19 cellular contexts compared by ENCODE assay signal in genomic region chr10:94902570-94902969, GRCh38. TPM values are rescaled to one million over a fixed set of nuclear protein-coding genes. Genes with fewer than 3 reads are reported as not detected.
DNase-seq lines count a peak whose midpoint lies in the region; ATAC-seq and TF ChIP-seq lines count a peak whose summit lies in the region.
"Had no signal": no experiment of that assay in that cellular context is flagged by ENCODE, and none has a peak within 500 bp of the region (broad histone marks: within the 10 kb centered on the region; RNA-seq: fewer than 3 reads in every experiment).

No MANE protein-coding gene starts in this region.

- ATAC-seq in GM19395 (IDR thresholded peaks at IDR 0.05; ENCODE audit: unreplicated experiment): peak; percentile 72
- ATAC-seq in HG03354 (IDR thresholded peaks at IDR 0.05; ENCODE audit: poor library complexity, severe bottlenecking, unreplicated experiment): peak; percentile 84
- ATAC-seq in HG03442 (IDR thresholded peaks at IDR 0.05; ENCODE audit: unreplicated experiment): no peak
- ATAC-seq in HG03571 (IDR thresholded peaks at IDR 0.05; ENCODE audit: unreplicated experiment): no peak
- ATAC-seq: activated T-cell treated with anti-CD3 and anti-CD28 coated beads, Interleukin-2, amount 50 U/mL, for 72 hours had no signal

- no peak overlapping the region for H3K4me3 ChIP-seq in epithelial cell of proximal tubule (ENCODE audit: low read depth, low read length)
- H3K4me3 ChIP-seq: BLaER1 treated with 17β-estradiol and CSF1 and Interleukin-3, amounts not matched to agents 10 nM and 100 nM; SJSA1 had no signal

- TF ChIP-seq CTCF in epithelial cell of proximal tubule (conservative IDR thresholded peaks at IDR 0.05; ENCODE audit: low read depth, low read length): no peak
- no peak for TF ChIP-seq CTCF in nephron (IDR thresholded peaks at IDR 0.05; ENCODE audit: unreplicated experiment in 3 of 3)

- no peak overlapping the region for H3K4me3 Mint-ChIP-seq in nephron
- H3K4me3 Mint-ChIP-seq: activated naive CD8-positive, alpha-beta T cell treated with anti-CD3 and anti-CD28 coated beads, Interleukin-2, amount 10 ng/mL, durations not matched to agents 7 days and 5 days; activated T-cell treated with anti-CD3 and anti-CD28 coated beads, Interleukin-2, amount 50 U/mL, for 72 hours; central memory CD8-positive, alpha-beta T cell; endodermal cell had no signal

- no peaks in the 10 kb centered on the region for H3K27me3 Mint-ChIP-seq in nephron (ENCODE audit: low read depth)
- H3K27me3 Mint-ChIP-seq: activated naive CD8-positive, alpha-beta T cell treated with anti-CD3 and anti-CD28 coated beads, Interleukin-2, amount 10 ng/mL, durations not matched to agents 7 days and 5 days; central memory CD8-positive, alpha-beta T cell had no signal

- no peaks in the 10 kb centered on the region for H3K4me1 Mint-ChIP-seq in nephron
- H3K4me1 Mint-ChIP-seq: activated naive CD8-positive, alpha-beta T cell treated with anti-CD3 and anti-CD28 coated beads, Interleukin-2, amount 10 ng/mL, durations not matched to agents 7 days and 5 days; central memory CD8-positive, alpha-beta T cell; endodermal cell had no signal

- DNase-seq in epithelial cell of proximal tubule (ENCODE audit: low read depth) (peak; percentile 97), inferior parietal cortex (ENCODE audit: extremely low spot score) (no peak)
- no peak for DNase-seq in effector CD8-positive, alpha-beta T cell (lab: John Stamatoyannopoulos, UW)
- DNase-seq: activated CD4-positive, alpha-beta T cell treated with anti-CD3 and anti-CD28 coated beads, Interleukin-2, amount 50 U/mL, for 4 hours; activated naive CD8-positive, alpha-beta T cell treated with anti-CD3 and anti-CD28 coated beads, Interleukin-2, amount 10 ng/mL, durations not matched to agents 7 days and 5 days; activated T-cell treated with anti-CD3 and anti-CD28 coated beads, Interleukin-2, amount 50 U/mL, for 72 hours; DMS79; endodermal cell; MV-4-11 had no signal

- no peaks in the 10 kb centered on the region for H3K36me3 Mint-ChIP-seq in nephron (ENCODE audit: low read depth)
- H3K36me3 Mint-ChIP-seq: activated naive CD8-positive, alpha-beta T cell treated with anti-CD3 and anti-CD28 coated beads, Interleukin-2, amount 10 ng/mL, durations not matched to agents 7 days and 5 days had no signal

- peaks cover 5% of the 10 kb centered on the region for H3K9me3 Mint-ChIP-seq in nephron
- H3K9me3 Mint-ChIP-seq: central memory CD8-positive, alpha-beta T cell had no signal

- peak overlapping the region; percentile 64 to 82 (median 78) for H3K27ac Mint-ChIP-seq in nephron
- H3K27ac Mint-ChIP-seq: activated naive CD8-positive, alpha-beta T cell treated with anti-CD3 and anti-CD28 coated beads, Interleukin-2, amount 10 ng/mL, durations not matched to agents 7 days and 5 days; activated T-cell treated with anti-CD3 and anti-CD28 coated beads, Interleukin-2, amount 50 U/mL, for 72 hours; endodermal cell had no signal

RNA-seq across cellular contexts. Expression of gene CYP2C9, which starts 35.9 kb away (rescaled TPM):
- total RNA-seq in epithelial cell of proximal tubule: 1.0 TPM in 1 of 2 replicates, not detected in the other
- total RNA-seq: activated naive CD8-positive, alpha-beta T cell treated with anti-CD3 and anti-CD28 coated beads, Interleukin-2, amount 10 ng/mL, durations not matched to agents 7 days and 5 days; activated T-cell treated with anti-CD3 and anti-CD28 coated beads, Interleukin-2, amount 50 U/mL, for 72 hours; frontal cortex; posterior vena cava; SJSA1 had no signal

Comparison
In these comparisons a context has a peak if more than half of its experiments do, and no peak if none do; other contexts are left out.
1. ATAC-seq: peak in GM19395 (single experiment) and HG03354 (single experiment); none in HG03442 (single experiment) and HG03571 (single experiment).